In genomic region chr1:11713095-11713494, GRCh38 we compare ENCODE assay signal across 22 cellular contexts. TPM values are rescaled to one million over a fixed set of nuclear protein-coding genes. Genes with fewer than 3 reads are reported as not detected.
"Had no signal": no experiment of that assay in that cellular context is flagged by ENCODE, and none has a peak within 500 bp of the region (broad histone marks: within the 10 kb centered on the region; RNA-seq: fewer than 3 reads in every experiment).

No MANE protein-coding gene starts in this region.

- DNase-seq: Kasumi-1, MM.1S, NCI-H1092 treated with DMSO at 0.1 percent for 48 hours, NCI-H1436, NCI-H187, NCI-H2029, NCI-H2081 treated with DMSO at 0.1 percent for 48 hours, NCI-H2171, NCI-H226, NCI-H446, NCI-H510A, NCI-H524 treated with DMSO at 0.1 percent for 48 hours, NCI-H69, NCI-H774, SHP77, SK-N-SH, SW 1271 had no signal

- H3K9ac ChIP-seq: KMS-11, SK-N-SH had no signal

- H3K27ac ChIP-seq: HL-60, KMS-11, RWPE1 had no signal

- H3K9me3 ChIP-seq: SK-N-SH had no signal

RNA-seq across cellular contexts. Expression of gene C1orf167, which starts 48.9 kb away (rescaled TPM):
- total RNA-seq: M059J, SK-MEL-5 had no signal
